12 cellular contexts compared by ENCODE assay signal in genomic region chr16:19844945-19845641, GRCh38. TPM values are rescaled to one million over a fixed set of nuclear protein-coding genes. Genes with fewer than 3 reads are reported as not detected.
DNase-seq lines count a peak whose midpoint lies in the region; FAIRE-seq lines count a peak whose summit lies in the region.
"Had no signal": no experiment of that assay in that cellular context is flagged by ENCODE, and none has a peak within 500 bp of the region (broad histone marks: within the 10 kb centered on the region; RNA-seq: fewer than 3 reads in every experiment).

No MANE protein-coding gene starts in this region.

- H3K27ac ChIP-seq in epithelial cell of prostate = peak overlapping the region; percentile 3
- no peak overlapping the region for H3K27ac ChIP-seq in small intestine (ENCODE audit: low read depth in 1 of 2, low read length in 1 of 2)
- H3K27ac ChIP-seq: HL-60, lower lobe of right lung had no signal

- DNase-seq in Ammon's horn (ENCODE audit: low spot score) (peak; percentile 60), NCI-H226 (peak; percentile 46), epithelial cell of prostate (ENCODE audit: low read depth, low spot score) (no peak), non-pigmented ciliary epithelial cell (ENCODE audit: low read depth) (peak; percentile 72), NCI-H1417 (lab: John Stamatoyannopoulos, UW) (no peak), NCI-H1436 (lab: John Stamatoyannopoulos, UW) (no peak), SKM-1 treated with dmso at 0.1 percent for 144 hours (lab: John Stamatoyannopoulos, UW; ENCODE audit: unreplicated experiment) (no peak), small intestine (no peak)
- DNase-seq: activated T-cell treated with anti-CD3 and anti-CD28 coated beads, Interleukin-2, amount 50 U/mL, for 1 hour; lower lobe of right lung; stimulated activated CD4-positive, alpha-beta T cell treated with anti-CD3 and anti-CD28 coated beads, Interleukin-15, amount 100 ng/mL, for 24 hours had no signal

- no peaks in the 10 kb centered on the region for H3K9me3 ChIP-seq in small intestine (ENCODE audit: control insufficient read depth, low read depth)
- H3K9me3 ChIP-seq: lower lobe of right lung had no signal

- WGBS in small intestine, 3 donors = 79 to 89% (median 86%) methylated on average over 11 of the region's 11 CpGs

- FAIRE-seq in small intestine (lab: Jason Lieb, UNC) = no peak

- H3K27me3 ChIP-seq in small intestine (ENCODE audit: control insufficient read depth in 2 of 2, insufficient read depth in 2 of 2, low read length in 2 of 2) = no peaks in the 10 kb centered on the region

- no peak overlapping the region for H3K4me3 ChIP-seq in small intestine (ENCODE audit: low read depth in 1 of 2, low read length in 2 of 2)
- H3K4me3 ChIP-seq: lower lobe of right lung had no signal

- no peaks in the 10 kb centered on the region for H3K4me1 ChIP-seq in small intestine (ENCODE audit: control insufficient read depth in 2 of 2, insufficient read depth in 1 of 2, low read depth in 1 of 2, low read length in 1 of 2)
- H3K4me1 ChIP-seq: lower lobe of right lung had no signal

- H3K36me3 ChIP-seq in small intestine (ENCODE audit: control insufficient read depth in 2 of 2, insufficient read depth in 2 of 2, low read length in 2 of 2) = no peaks in the 10 kb centered on the region
- H3K36me3 ChIP-seq: lower lobe of right lung had no signal

RNA-seq across cellular contexts. Expression of gene GPRC5B, which starts 39.6 kb away (rescaled TPM):
- polyA plus RNA-seq in small intestine = 10 to 100 TPM in 1 of 3 donors, 1 to 10 TPM in 1, under 1 TPM in 1; 0.22 to 17.0 (median 1.4) TPM

Comparison
In these comparisons a context has a peak if more than half of its experiments do, and no peak if none do; other contexts are left out.
1. DNase-seq: peak in Ammon's horn (single experiment), NCI-H226 (single experiment) and non-pigmented ciliary epithelial cell (single experiment); none in epithelial cell of prostate (single experiment), NCI-H1417 (0 of 3), NCI-H1436 (single experiment), SKM-1 treated with dmso at 0.1 percent for 144 hours (single experiment) and small intestine (single experiment).